In the genomic region with DNA sequence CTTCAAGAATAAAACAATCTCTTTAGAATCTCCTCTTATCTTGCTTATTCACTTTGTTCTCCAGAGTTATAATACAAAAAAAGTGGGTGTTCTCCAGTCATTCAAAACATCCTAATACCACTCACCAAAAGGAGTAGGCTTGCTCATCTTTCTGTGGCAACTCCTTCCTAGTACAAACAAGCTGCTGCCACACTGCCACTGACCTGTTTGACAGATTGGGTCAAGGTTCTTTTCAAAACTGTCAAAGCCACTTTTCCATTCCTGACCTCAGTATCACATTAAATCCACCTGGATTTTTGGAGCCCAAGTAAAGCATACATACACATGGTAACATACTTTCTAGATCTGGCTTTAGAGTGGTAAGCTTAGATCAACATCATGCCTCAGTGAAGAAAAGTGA, we compare ENCODE assay signal across 8 cellular contexts.
"Had no signal": no experiment of that assay in that cellular context is flagged by ENCODE, and none has a peak within 500 bp of the region (broad histone marks: within the 10 kb centered on the region; RNA-seq: fewer than 3 reads in every experiment).

No MANE protein-coding gene starts in this region.

- H3K4me3 ChIP-seq: GM23248, HAP-1 had no signal

- FAIRE-seq: HTR-8/SVneo had no signal

- H2AFZ ChIP-seq: GM23248 had no signal

- H3K9ac ChIP-seq: GM23248 had no signal

- H3K4me1 ChIP-seq: HAP-1 had no signal

- H3K27ac ChIP-seq: GM23248 had no signal

- ATAC-seq: HCT116 had no signal

- DNase-seq: GM23248, GOT3, H7, HFFc6, KBM-7 had no signal
